In genomic region chr3:112496368-112497067, GRCh38 we compare ENCODE assay signal across 19 cellular contexts.
DNase-seq lines count a peak whose midpoint lies in the region; ATAC-seq and TF ChIP-seq lines count a peak whose summit lies in the region.
"Had no signal": no experiment of that assay in that cellular context is flagged by ENCODE, and none has a peak within 500 bp of the region (broad histone marks: within the 10 kb centered on the region; RNA-seq: fewer than 3 reads in every experiment).

No MANE protein-coding gene starts in this region.

- no peaks in the 10 kb centered on the region for H3K36me3 ChIP-seq in OCI-LY1 (ENCODE audit: insufficient read depth, low read length)
- H3K36me3 ChIP-seq: suprapubic skin had no signal

- no peaks in the 10 kb centered on the region for H4K20me1 ChIP-seq in OCI-LY1 (ENCODE audit: insufficient read depth, low read length)

- peaks cover 79% of the 10 kb centered on the region for H3K4me1 Mint-ChIP-seq in stimulated activated naive CD8-positive, alpha-beta T cell treated with anti-CD3 and anti-CD28 coated beads, Interleukin-15, Interleukin-2, amounts not matched to agents 100 ng/mL and 50 ng/mL, for 24 hours (ENCODE audit: low read depth)
- H3K4me1 Mint-ChIP-seq: endodermal cell had no signal

- H3K4me2 ChIP-seq in OCI-LY1 (ENCODE audit: low read length), result peak overlapping the region; percentile 40
- H3K4me2 ChIP-seq: SK-N-SH had no signal

- H3K79me2 ChIP-seq in OCI-LY1 (ENCODE audit: insufficient read depth, low read length), result no peaks in the 10 kb centered on the region; the same call in 1 of the 2 replicates

- H3K9me3 ChIP-seq in OCI-LY1 (ENCODE audit: low read length), result no peaks in the 10 kb centered on the region
- H3K9me3 ChIP-seq: SK-N-SH, suprapubic skin had no signal

- ATAC-seq in stimulated activated naive CD8-positive, alpha-beta T cell treated with anti-CD3 and anti-CD28 coated beads, Interleukin-15, Interleukin-2, amounts not matched to agents 100 U/mL and 50 U/mL, for 24 hours, result no peak
- ATAC-seq in GM21825 (IDR thresholded peaks at IDR 0.05; ENCODE audit: unreplicated experiment), result no peak
- ATAC-seq: Panc1, right cardiac atrium had no signal

- H3K9me3 Mint-ChIP-seq in stimulated activated naive CD8-positive, alpha-beta T cell treated with anti-CD3 and anti-CD28 coated beads, Interleukin-15, Interleukin-2, amounts not matched to agents 100 ng/mL and 50 ng/mL, for 24 hours, result peaks cover 3% of the 10 kb centered on the region

- peak overlapping the region; percentile 81 for H3K4me3 Mint-ChIP-seq in stimulated activated naive CD8-positive, alpha-beta T cell treated with anti-CD3 and anti-CD28 coated beads, Interleukin-15, Interleukin-2, amounts not matched to agents 100 ng/mL and 50 ng/mL, for 24 hours
- H3K4me3 Mint-ChIP-seq: endodermal cell had no signal

- no peak for DNase-seq in stimulated activated naive CD8-positive, alpha-beta T cell treated with anti-CD3 and anti-CD28 coated beads, Interleukin-15, Interleukin-2, amounts not matched to agents 100 U/mL and 50 U/mL, for 24 hours
- DNase-seq in central memory CD4-positive, alpha-beta T cell, result peak; percentile 39
- DNase-seq in NK-92 treated with Interleukin-12 subunit alpha and Interleukin-12 subunit beta, amount 100 ng/mL, for 24 hours (lab: John Stamatoyannopoulos, UW), result no peak
- no peak for DNase-seq in NCI-H510A (lab: John Stamatoyannopoulos, UW)
- DNase-seq: anterior cingulate cortex, endodermal cell, GDM1, midbrain, MM.1S, NCI-H187 treated with DMSO at 0.1 percent for 48 hours, NCI-H524 treated with DMSO at 0.1 percent for 48 hours, nucleus accumbens, right cardiac atrium, SK-N-SH had no signal

- H3K27me3 Mint-ChIP-seq in stimulated activated naive CD8-positive, alpha-beta T cell treated with anti-CD3 and anti-CD28 coated beads, Interleukin-15, Interleukin-2, amounts not matched to agents 100 ng/mL and 50 ng/mL, for 24 hours, result no peaks in the 10 kb centered on the region

- peaks cover 43% of the 10 kb centered on the region for H3K36me3 Mint-ChIP-seq in stimulated activated naive CD8-positive, alpha-beta T cell treated with anti-CD3 and anti-CD28 coated beads, Interleukin-15, Interleukin-2, amounts not matched to agents 100 ng/mL and 50 ng/mL, for 24 hours (ENCODE audit: low read depth)

- no peak overlapping the region for H3K9ac ChIP-seq in OCI-LY1 (ENCODE audit: low read length)
- H3K9ac ChIP-seq: SK-N-SH had no signal

- H3K27ac Mint-ChIP-seq in stimulated activated naive CD8-positive, alpha-beta T cell treated with anti-CD3 and anti-CD28 coated beads, Interleukin-15, Interleukin-2, amounts not matched to agents 100 ng/mL and 50 ng/mL, for 24 hours, result peak overlapping the region; percentile 84
- H3K27ac Mint-ChIP-seq: endodermal cell had no signal

- no peak for TF ChIP-seq CTCF in OCI-LY1 (IDR thresholded peaks at IDR 0.05; ENCODE audit: low read length)

- peak overlapping the region; percentile 17 for H3K4me3 ChIP-seq in OCI-LY1 (ENCODE audit: low read depth, low read length, poor library complexity, severe bottlenecking)
- H3K4me3 ChIP-seq: suprapubic skin had no signal

- no peak overlapping the region for H3K27ac ChIP-seq in OCI-LY1 (ENCODE audit: low read depth, low read length, poor library complexity, severe bottlenecking)
- H3K27ac ChIP-seq: suprapubic skin had no signal

- H3K9me2 ChIP-seq in OCI-LY1 (ENCODE audit: low read depth, low read length), result no peaks in the 10 kb centered on the region
- H3K9me2 ChIP-seq: SK-N-SH had no signal

- no peaks in the 10 kb centered on the region for H3F3A ChIP-seq in OCI-LY1 (ENCODE audit: insufficient read depth, low read length)

- no peak overlapping the region for H2AFZ ChIP-seq in OCI-LY1 (ENCODE audit: low read length)

- H3K4me1 ChIP-seq in OCI-LY1 (ENCODE audit: insufficient read depth, low read length, severe bottlenecking), result peaks cover 42% of the 10 kb centered on the region
- H3K4me1 ChIP-seq: suprapubic skin had no signal

- no peaks in the 10 kb centered on the region for H3K27me3 ChIP-seq in OCI-LY1 (ENCODE audit: insufficient read depth, low read length)
- H3K27me3 ChIP-seq: suprapubic skin had no signal
